ENCODE assay signal across 35 cellular contexts in the genomic region with DNA sequence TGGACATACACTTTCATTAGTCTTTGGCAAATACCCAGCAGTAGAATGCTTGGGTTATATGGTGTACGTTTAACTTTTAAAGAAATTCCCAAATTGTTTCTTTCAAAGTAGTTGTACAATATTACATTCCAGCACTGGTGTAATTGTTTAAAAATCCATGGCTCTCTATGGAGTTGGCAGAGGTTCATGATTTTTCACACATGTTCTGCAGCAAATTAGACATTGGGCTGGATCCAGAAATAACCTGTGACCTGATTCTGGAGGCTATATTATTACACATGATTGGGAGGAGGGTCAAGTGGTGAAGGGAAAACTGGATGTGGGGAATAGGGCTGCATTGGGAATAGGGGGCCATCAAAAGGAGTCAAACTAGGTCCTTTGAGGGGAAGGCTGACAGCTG.
"Had no signal": no experiment of that assay in that cellular context is flagged by ENCODE, and none has a peak within 500 bp of the region (broad histone marks: within the 10 kb centered on the region; RNA-seq: fewer than 3 reads in every experiment).

No MANE protein-coding gene starts in this region.

- H3K27ac Mint-ChIP-seq: activated naive CD4-positive, alpha-beta T cell treated with anti-CD3 and anti-CD28 coated beads for 36 hours; activated naive CD8-positive, alpha-beta T cell treated with anti-CD3 and anti-CD28 coated beads for 36 hours; activated T-helper 1 cell treated with anti-CD3 and anti-CD28 coated beads, Interleukin-12 subunit alpha, Interleukin-12 subunit beta, Interleukin-2, Interleukin-4 antibody, amounts not matched to agents 30 ng/mL and 10 ng/mL and 1 ng/mL, durations not matched to agents 14 hours and 24 hours and 36 hours; immature natural killer cell; mesothelial cell of epicardium; naive B cell; nephron progenitor cell; stimulated activated effector memory CD8-positive, alpha-beta T cell treated with anti-CD3 and anti-CD28 coated beads, Interleukin-12 subunit alpha, Interleukin-12 subunit beta, amount 100 ng/mL, for 72 hours; stimulated activated naive CD8-positive, alpha-beta T cell treated with anti-CD3 and anti-CD28 coated beads, Interleukin-15, Interleukin-2, amounts not matched to agents 100 ng/mL and 50 ng/mL, for 24 hours had no signal

- H3K27me3 Mint-ChIP-seq: activated naive CD8-positive, alpha-beta T cell treated with anti-CD3 and anti-CD28 coated beads for 36 hours; naive B cell; stimulated activated naive CD8-positive, alpha-beta T cell treated with anti-CD3 and anti-CD28 coated beads, Interleukin-15, Interleukin-2, amounts not matched to agents 100 ng/mL and 50 ng/mL, for 24 hours had no signal

- H3K27ac ChIP-seq: ascending aorta, breast epithelium, esophagus muscularis mucosa, foreskin keratinocyte, heart left ventricle, neutrophil, ovary, prostate gland, sigmoid colon, thoracic aorta, uterus, VCaP had no signal

- H3K9me3 ChIP-seq: ascending aorta, breast epithelium, esophagus muscularis mucosa, heart left ventricle, neutrophil, ovary, prostate gland, sigmoid colon, thoracic aorta, uterus had no signal

- H3K9me3 Mint-ChIP-seq: activated naive CD8-positive, alpha-beta T cell treated with anti-CD3 and anti-CD28 coated beads for 36 hours; activated T-helper 1 cell treated with anti-CD3 and anti-CD28 coated beads, Interleukin-12 subunit alpha, Interleukin-12 subunit beta, Interleukin-2, Interleukin-4 antibody, amounts not matched to agents 30 ng/mL and 10 ng/mL and 1 ng/mL, durations not matched to agents 14 hours and 24 hours and 36 hours; stimulated activated effector memory CD8-positive, alpha-beta T cell treated with anti-CD3 and anti-CD28 coated beads, Interleukin-12 subunit alpha, Interleukin-12 subunit beta, amount 100 ng/mL, for 72 hours; stimulated activated naive CD8-positive, alpha-beta T cell treated with anti-CD3 and anti-CD28 coated beads, Interleukin-15, Interleukin-2, amounts not matched to agents 100 ng/mL and 50 ng/mL, for 24 hours had no signal

- H3K27me3 ChIP-seq: ascending aorta, esophagus muscularis mucosa, foreskin keratinocyte, heart left ventricle, neutrophil, ovary, sigmoid colon, uterus had no signal

- H3K4me3 ChIP-seq: ascending aorta, breast epithelium, esophagus muscularis mucosa, heart left ventricle, ovary, prostate gland, sigmoid colon, thoracic aorta, uterus had no signal

- H3K36me3 Mint-ChIP-seq: activated naive CD8-positive, alpha-beta T cell treated with anti-CD3 and anti-CD28 coated beads for 36 hours; immature natural killer cell; mesothelial cell of epicardium; naive B cell; stimulated activated effector memory CD8-positive, alpha-beta T cell treated with anti-CD3 and anti-CD28 coated beads, Interleukin-12 subunit alpha, Interleukin-12 subunit beta, amount 100 ng/mL, for 72 hours had no signal

- H3K36me3 ChIP-seq: ascending aorta, breast epithelium, esophagus muscularis mucosa, heart left ventricle, neutrophil, ovary, prostate gland, sigmoid colon, thoracic aorta, uterus had no signal

- H3K4me1 Mint-ChIP-seq: activated naive CD8-positive, alpha-beta T cell treated with anti-CD3 and anti-CD28 coated beads for 36 hours; mesothelial cell of epicardium; naive B cell; nephron progenitor cell had no signal

- H3K4me3 Mint-ChIP-seq: activated naive CD4-positive, alpha-beta T cell treated with anti-CD3 and anti-CD28 coated beads for 36 hours; activated naive CD8-positive, alpha-beta T cell treated with anti-CD3 and anti-CD28 coated beads for 36 hours; activated T-helper 1 cell treated with anti-CD3 and anti-CD28 coated beads, Interleukin-12 subunit alpha, Interleukin-12 subunit beta, Interleukin-2, Interleukin-4 antibody, amounts not matched to agents 30 ng/mL and 10 ng/mL and 1 ng/mL, durations not matched to agents 14 hours and 24 hours and 36 hours; immature natural killer cell; mesothelial cell of epicardium; naive B cell; nephron progenitor cell; stimulated activated effector memory CD8-positive, alpha-beta T cell treated with anti-CD3 and anti-CD28 coated beads, Interleukin-12 subunit alpha, Interleukin-12 subunit beta, amount 100 ng/mL, for 72 hours; stimulated activated naive CD8-positive, alpha-beta T cell treated with anti-CD3 and anti-CD28 coated beads, Interleukin-15, Interleukin-2, amounts not matched to agents 100 ng/mL and 50 ng/mL, for 24 hours had no signal

- H3K4me1 ChIP-seq: ascending aorta, breast epithelium, foreskin keratinocyte, prostate gland, sigmoid colon, uterus had no signal

- DNase-seq: activated CD4-positive, alpha-beta T cell treated with anti-CD3 and anti-CD28 coated beads for 48 hours; activated CD4-positive, alpha-beta T cell treated with anti-CD3 and anti-CD28 coated beads, Interleukin-2, amount 50 U/mL, for 48 hours; activated CD8-positive, alpha-beta memory T cell treated with anti-CD3 and anti-CD28 coated beads for 24 hours; activated effector memory CD4-positive, alpha-beta T cell treated with anti-CD3 and anti-CD28 coated beads, Interleukin-2, amount 50 U/mL, for 16 hours; activated naive CD4-positive, alpha-beta T cell treated with anti-CD3 and anti-CD28 coated beads for 36 hours; activated naive CD8-positive, alpha-beta T cell treated with anti-CD3 and anti-CD28 coated beads for 36 hours; activated T-cell treated with anti-CD3 and anti-CD28 coated beads, Interleukin-2, amount 50 U/mL, for 1 hour; central memory CD4-positive, alpha-beta T cell; effector CD4-positive, alpha-beta T cell; foreskin keratinocyte; heart left ventricle; hypothalamus; immature natural killer cell; kidney; left colon; naive B cell; nephron progenitor cell; ovary; retina; sigmoid colon; stimulated activated CD4-positive, alpha-beta T cell treated with anti-CD3 and anti-CD28 coated beads, Interleukin-4, amount 100 ng/mL, for 24 hours; T-helper 1 cell; T-helper 9 cell had no signal
